ENCODE assay signal across 14 cellular contexts in genomic region chr13:42417624-42418023, GRCh38.
DNase-seq lines count a peak whose midpoint lies in the region; ATAC-seq, FAIRE-seq and TF ChIP-seq lines count a peak whose summit lies in the region.
"Had no signal": no experiment of that assay in that cellular context is flagged by ENCODE, and none has a peak within 500 bp of the region (broad histone marks: within the 10 kb centered on the region; RNA-seq: fewer than 3 reads in every experiment).

No MANE protein-coding gene starts in this region.

- H2BK15ac ChIP-seq in H1 (ENCODE audit: low read length): peak overlapping the region; percentile 48

- no peaks in the 10 kb centered on the region for H3K9me3 Mint-ChIP-seq in activated naive CD8-positive, alpha-beta T cell (ENCODE audit: low read depth)
- peaks cover 4% of the 10 kb centered on the region for H3K9me3 Mint-ChIP-seq in activated naive CD8-positive, alpha-beta T cell treated with anti-CD3 and anti-CD28 coated beads for 36 hours
- no peaks in the 10 kb centered on the region for H3K9me3 Mint-ChIP-seq in activated CD8-positive, alpha-beta T cell treated with anti-CD3 and anti-CD28 coated beads, Interleukin-2, amount 10 ng/mL, durations not matched to agents 7 days and 5 days (ENCODE audit: insufficient read depth)

- TF ChIP-seq CTCF in H1 (IDR thresholded peaks at IDR 0.05; ENCODE audit: control extremely low read depth in 1 of 3, insufficient read depth in 1 of 3, low read depth in 1 of 3, low read length in 3 of 3) (no peak), GM10248 (IDR thresholded peaks at IDR 0.05; ENCODE audit: control extremely low read depth, extremely low read depth, low read depth, missing control alignments) (no peak)

- H3K56ac ChIP-seq in H1 (replicated peaks; ENCODE audit: insufficient read length, low read depth, low read length): no peak overlapping the region

- H2BK20ac ChIP-seq in H1 (ENCODE audit: low read length): no peak overlapping the region

- no peak overlapping the region for H3K14ac ChIP-seq in H1 (ENCODE audit: insufficient read length)

- H3K9me3 ChIP-seq in H1 (ENCODE audit: insufficient read depth in 2 of 2, low read depth in 1 of 2, low read length in 1 of 2): no peaks in the 10 kb centered on the region
- no peaks in the 10 kb centered on the region for H3K9me3 ChIP-seq in thymus (ENCODE audit: control insufficient read depth)
- H3K9me3 ChIP-seq in small intestine (ENCODE audit: control insufficient read depth, low read depth): no peaks in the 10 kb centered on the region

- no peak overlapping the region for H2AK5ac ChIP-seq in H1 (ENCODE audit: low read depth, low read length)

- 77% methylated on average over 3 of the region's 3 CpGs; no CpG with 5 or more reads in 1 of the 2 experiments for WGBS in H1 (ENCODE audit: extremely low coverage in 1 of 2, insufficient coverage in 1 of 2, insufficient read length in 1 of 2, insufficient replicate concordance in 2 of 2, low coverage in 1 of 2, low lambda C conversion rate in 2 of 2, missing lambda C conversion rate in 1 of 2), 2 experiments
- WGBS in thymus: 70% methylated on average over 3 of the region's 3 CpGs
- WGBS in small intestine, 3 donors: 68 to 78% (median 70%) methylated on average over 3 of the region's 3 CpGs

- peaks cover 7% of the 10 kb centered on the region for H3K36me3 Mint-ChIP-seq in activated naive CD8-positive, alpha-beta T cell
- peaks cover 31% of the 10 kb centered on the region for H3K36me3 Mint-ChIP-seq in activated naive CD8-positive, alpha-beta T cell treated with anti-CD3 and anti-CD28 coated beads for 36 hours
- H3K36me3 Mint-ChIP-seq in activated CD8-positive, alpha-beta T cell treated with anti-CD3 and anti-CD28 coated beads, Interleukin-2, amount 10 ng/mL, durations not matched to agents 7 days and 5 days (ENCODE audit: low read depth): no peaks in the 10 kb centered on the region
- H3K36me3 Mint-ChIP-seq: CD4-positive, CD25-positive, alpha-beta regulatory T cell had no signal

- H3K9ac ChIP-seq in H1 (replicated peaks in 1 of 4; ENCODE audit: extremely low read depth in 1 of 4, low read depth in 3 of 4, low read length in 3 of 4): no peak overlapping the region
- H3K9ac ChIP-seq: BLaER1 treated with 17β-estradiol and CSF1 and Interleukin-3, amounts not matched to agents 10 nM and 100 nM had no signal

- H2AFZ ChIP-seq in H1 (ENCODE audit: low read length): no peak overlapping the region

- no peaks in the 10 kb centered on the region for H3K79me1 ChIP-seq in H1 (ENCODE audit: low read depth, low read length)

- H3K27me3 ChIP-seq in H1 (replicated peaks in 1 of 4; ENCODE audit: control insufficient read depth in 3 of 4, extremely low read depth in 1 of 4, insufficient read depth in 3 of 4, low read length in 3 of 4) (no peaks in the 10 kb centered on the region; a peak in 1 of 7 replicates), thymus (ENCODE audit: control insufficient read depth, insufficient read depth) (no peaks in the 10 kb centered on the region), small intestine (ENCODE audit: control insufficient read depth in 2 of 2, insufficient read depth in 2 of 2, low read length in 2 of 2) (no peaks in the 10 kb centered on the region)
- H3K27me3 ChIP-seq: BLaER1 treated with 17β-estradiol and CSF1 and Interleukin-3, amounts not matched to agents 10 nM and 100 nM had no signal

- H3K23me2 ChIP-seq in H1 (ENCODE audit: low read depth, low read length): no peaks in the 10 kb centered on the region

- H3K23ac ChIP-seq in H1 (ENCODE audit: insufficient read length): no peak overlapping the region

- no peak overlapping the region for H3K4me2 ChIP-seq in H1 (ENCODE audit: insufficient read depth in 1 of 2, low read depth in 2 of 2, low read length in 2 of 2)
- H3K4me2 ChIP-seq: BLaER1 treated with 17β-estradiol and CSF1 and Interleukin-3, amounts not matched to agents 10 nM and 100 nM had no signal

- no peaks in the 10 kb centered on the region for H3K4me1 ChIP-seq in H1 (replicated peaks in 1 of 4; ENCODE audit: control insufficient read depth in 3 of 4, insufficient read depth in 4 of 4, low read length in 3 of 4)
- H3K4me1 ChIP-seq in thymus (ENCODE audit: control insufficient read depth, insufficient read depth, low read length): peaks cover 9% of the 10 kb centered on the region
- H3K4me1 ChIP-seq in small intestine (ENCODE audit: control insufficient read depth in 2 of 2, insufficient read depth in 1 of 2, low read depth in 1 of 2, low read length in 1 of 2): no peaks in the 10 kb centered on the region
- H3K4me1 ChIP-seq: BLaER1 treated with 17β-estradiol and CSF1 and Interleukin-3, amounts not matched to agents 10 nM and 100 nM had no signal

- no peaks in the 10 kb centered on the region for H4K20me1 ChIP-seq in H1 (replicated peaks in 1 of 2; ENCODE audit: control insufficient read depth in 1 of 2, insufficient read depth in 2 of 2, low read length in 2 of 2)
- H4K20me1 ChIP-seq: BLaER1 treated with 17β-estradiol and CSF1 and Interleukin-3, amounts not matched to agents 10 nM and 100 nM had no signal

- H3K4me3 Mint-ChIP-seq in activated naive CD8-positive, alpha-beta T cell: no peak overlapping the region
- no peak overlapping the region for H3K4me3 Mint-ChIP-seq in activated naive CD8-positive, alpha-beta T cell treated with anti-CD3 and anti-CD28 coated beads for 36 hours
- no peak overlapping the region for H3K4me3 Mint-ChIP-seq in activated CD8-positive, alpha-beta T cell treated with anti-CD3 and anti-CD28 coated beads, Interleukin-2, amount 10 ng/mL, durations not matched to agents 7 days and 5 days
- H3K4me3 Mint-ChIP-seq: CD4-positive, CD25-positive, alpha-beta regulatory T cell had no signal

- H4K5ac ChIP-seq in H1 (ENCODE audit: insufficient read length, low read depth, low read length): no peak overlapping the region

- POLR2A ChIA-PET in activated CD8-positive, alpha-beta T cell treated with anti-CD3 and anti-CD28 coated beads, Interleukin-2, amount 10 ng/mL, durations not matched to agents 7 days and 5 days (lab: Charles Lee): interaction anchor here (0.6 to 0.7 kb wide), 2 partner anchors 25 to 63 kb away, joined by 3 to 4 read pairs; no protein-coding TSS in a partner anchor
- POLR2A ChIA-PET in H1 (lab: Charles Lee; ENCODE audit: partially characterized antibody): no interaction called here
- POLR2A ChIA-PET in GM10248 (lab: Yijun Ruan, JAX): no interaction called here

- CTCF ChIA-PET in activated CD8-positive, alpha-beta T cell treated with anti-CD3 and anti-CD28 coated beads, Interleukin-2, amount 10 ng/mL, durations not matched to agents 7 days and 5 days (lab: Charles Lee): interaction anchor here (0.9 to 1.3 kb wide), 4 partner anchors 13 to 85 kb away, joined by 3 to 4 read pairs (median 4); no protein-coding TSS in a partner anchor
- CTCF ChIA-PET in H1 (lab: Charles Lee; ENCODE audit: partially characterized antibody) (no interaction called here), GM10248 (lab: Yijun Ruan, JAX) (interaction anchor here (1.0 to 1.6 kb wide), 3 partner anchors 27 to 63 kb away, joined by 3 to 4 read pairs (median 3); no protein-coding TSS in a partner anchor)

- H3K27me3 Mint-ChIP-seq in activated naive CD8-positive, alpha-beta T cell: no peaks in the 10 kb centered on the region
- no peaks in the 10 kb centered on the region for H3K27me3 Mint-ChIP-seq in activated naive CD8-positive, alpha-beta T cell treated with anti-CD3 and anti-CD28 coated beads for 36 hours
- no peaks in the 10 kb centered on the region for H3K27me3 Mint-ChIP-seq in activated CD8-positive, alpha-beta T cell treated with anti-CD3 and anti-CD28 coated beads, Interleukin-2, amount 10 ng/mL, durations not matched to agents 7 days and 5 days (ENCODE audit: low read depth)
- H3K27me3 Mint-ChIP-seq: CD4-positive, CD25-positive, alpha-beta regulatory T cell had no signal

- no peaks in the 10 kb centered on the region for H3K36me3 ChIP-seq in H1 (ENCODE audit: control insufficient read depth in 2 of 4, insufficient read depth in 4 of 4, low read length in 3 of 4)
- H3K36me3 ChIP-seq in thymus (ENCODE audit: control insufficient read depth, insufficient read depth): no peaks in the 10 kb centered on the region
- H3K36me3 ChIP-seq in small intestine (ENCODE audit: control insufficient read depth in 2 of 2, insufficient read depth in 2 of 2, low read length in 2 of 2): no peaks in the 10 kb centered on the region
- H3K36me3 ChIP-seq: BLaER1 treated with 17β-estradiol and CSF1 and Interleukin-3, amounts not matched to agents 10 nM and 100 nM had no signal

- no peak overlapping the region for H2BK120ac ChIP-seq in H1 (replicated peaks; ENCODE audit: low read depth, low read length)

- FAIRE-seq in H1 (lab: Jason Lieb, UNC): no peak
- FAIRE-seq in small intestine (lab: Jason Lieb, UNC): no peak
- FAIRE-seq: K562 had no signal

- H3K79me2 ChIP-seq in H1 (ENCODE audit: control insufficient read depth in 1 of 2, insufficient read depth in 2 of 2, low read length in 2 of 2): no peaks in the 10 kb centered on the region

- no peak overlapping the region for H3K18ac ChIP-seq in H1 (ENCODE audit: extremely low read depth, low read length)

- H3K4me1 Mint-ChIP-seq in activated naive CD8-positive, alpha-beta T cell (ENCODE audit: low read depth): peaks cover 39% of the 10 kb centered on the region
- peaks cover 45% of the 10 kb centered on the region for H3K4me1 Mint-ChIP-seq in activated naive CD8-positive, alpha-beta T cell treated with anti-CD3 and anti-CD28 coated beads for 36 hours
- H3K4me1 Mint-ChIP-seq in activated CD8-positive, alpha-beta T cell treated with anti-CD3 and anti-CD28 coated beads, Interleukin-2, amount 10 ng/mL, durations not matched to agents 7 days and 5 days (ENCODE audit: low read depth): peaks cover 24% of the 10 kb centered on the region

- no peak for TF ChIP-seq EP300 in H1 (IDR thresholded peaks at IDR 0.05; ENCODE audit: borderline replicate concordance in 1 of 2, low read depth in 2 of 2, low read length in 2 of 2)

- no peak overlapping the region for H4K91ac ChIP-seq in H1 (replicated peaks; ENCODE audit: insufficient read length, low read length)

- H3K27ac Mint-ChIP-seq in activated naive CD8-positive, alpha-beta T cell: peak overlapping the region; percentile 50
- H3K27ac Mint-ChIP-seq in activated naive CD8-positive, alpha-beta T cell treated with anti-CD3 and anti-CD28 coated beads for 36 hours: no peak overlapping the region
- no peak overlapping the region for H3K27ac Mint-ChIP-seq in activated CD8-positive, alpha-beta T cell treated with anti-CD3 and anti-CD28 coated beads, Interleukin-2, amount 10 ng/mL, durations not matched to agents 7 days and 5 days
- H3K27ac Mint-ChIP-seq: CD4-positive, CD25-positive, alpha-beta regulatory T cell had no signal

- no peak overlapping the region for H3K4me3 ChIP-seq in H1 (ENCODE audit: extremely low read depth in 1 of 4, insufficient read depth in 2 of 4, low read depth in 3 of 4, low read length in 4 of 4)
- H3K4me3 ChIP-seq in thymus (ENCODE audit: low read length): no peak overlapping the region
- no peak overlapping the region for H3K4me3 ChIP-seq in small intestine (ENCODE audit: low read depth in 1 of 2, low read length in 2 of 2)
- H3K4me3 ChIP-seq: BLaER1 treated with 17β-estradiol and CSF1 and Interleukin-3, amounts not matched to agents 10 nM and 100 nM; K562 had no signal

- no peak overlapping the region for H2BK5ac ChIP-seq in H1 (ENCODE audit: low read depth, low read length)

- ATAC-seq in activated CD8-positive, alpha-beta T cell treated with anti-CD3 and anti-CD28 coated beads, Interleukin-2, amount 10 ng/mL, durations not matched to agents 7 days and 5 days: peak; percentile 44
- ATAC-seq in GM21576 (IDR thresholded peaks at IDR 0.05; ENCODE audit: unreplicated experiment): no peak
- ATAC-seq: K562 had no signal

- H3K4ac ChIP-seq in H1 (replicated peaks; ENCODE audit: insufficient read length, low read depth, low read length): no peak overlapping the region

- H2BK12ac ChIP-seq in H1 (ENCODE audit: low read depth, low read length): no peak overlapping the region

- no peak overlapping the region for H3K27ac ChIP-seq in H1 (ENCODE audit: low read depth, low read length)
- peak overlapping the region; percentile 36 for H3K27ac ChIP-seq in thymus (ENCODE audit: low read depth)
- H3K27ac ChIP-seq in small intestine (ENCODE audit: low read depth in 1 of 2, low read length in 1 of 2): no peak overlapping the region
- H3K27ac ChIP-seq: BLaER1 treated with 17β-estradiol and CSF1 and Interleukin-3, amounts not matched to agents 10 nM and 100 nM had no signal

- no peak for TF ChIP-seq POLR2A in H1 (IDR thresholded peaks at IDR 0.05; ENCODE audit: control extremely low read depth in 1 of 2, low read depth in 2 of 2, low read length in 2 of 2)

- no peak overlapping the region for H4K8ac ChIP-seq in H1 (ENCODE audit: extremely low read depth, insufficient read depth, low read length)

- no peak for TF ChIP-seq RAD21 in H1 (IDR thresholded peaks at IDR 0.05 in 1 of 2, conservative IDR thresholded peaks at IDR 0.05 in 1 of 2; ENCODE audit: low read depth in 2 of 2, low read length in 2 of 2)

- DNase-seq in activated naive CD8-positive, alpha-beta T cell treated with anti-CD3 and anti-CD28 coated beads for 36 hours: no peak
- DNase-seq in activated CD8-positive, alpha-beta T cell treated with anti-CD3 and anti-CD28 coated beads, Interleukin-2, amount 10 ng/mL, durations not matched to agents 7 days and 5 days: no peak
- DNase-seq in H1 (ENCODE audit: low read depth in 1 of 2, low spot score in 2 of 2): no peak
- no peak for DNase-seq in small intestine
- no peak for DNase-seq in GM10248 (ENCODE audit: extremely low spot score)
- DNase-seq: ACHN; CD4-positive, CD25-positive, alpha-beta regulatory T cell; DMS53; H7 had no signal
